In genomic region chrX:103533428-103534216, GRCh38 we compare ENCODE assay signal across 8 cellular contexts. TPM values are rescaled to one million over a fixed set of nuclear protein-coding genes. Genes with fewer than 3 reads are reported as not detected.
DNase-seq lines count a peak whose midpoint lies in the region; ATAC-seq lines count a peak whose summit lies in the region.

No MANE protein-coding gene starts in this region.

- peak overlapping the region in 1 of 2 donors; percentile 36 for H3K4me3 Mint-ChIP-seq in effector memory CD8-positive, alpha-beta T cell
- peak overlapping the region; percentile 73 for H3K4me3 Mint-ChIP-seq in memory B cell

- H3K36me3 Mint-ChIP-seq in effector memory CD8-positive, alpha-beta T cell (ENCODE audit: insufficient read depth), result peaks cover 6% of the 10 kb centered on the region
- H3K36me3 Mint-ChIP-seq in memory B cell, result no peaks in the 10 kb centered on the region

- peaks cover 4 to 5% of the 10 kb centered on the region in 2 donors for H3K4me1 Mint-ChIP-seq in effector memory CD8-positive, alpha-beta T cell (ENCODE audit: low read depth in 2 of 2)
- H3K4me1 Mint-ChIP-seq in memory B cell, result peaks cover 4% of the 10 kb centered on the region

- no peak overlapping the region for H3K27ac Mint-ChIP-seq in effector memory CD8-positive, alpha-beta T cell
- H3K27ac Mint-ChIP-seq in memory B cell, result no peak overlapping the region

- H3K9me3 Mint-ChIP-seq in effector memory CD8-positive, alpha-beta T cell, result no peaks in the 10 kb centered on the region
- H3K9me3 Mint-ChIP-seq in memory B cell, result no peaks in the 10 kb centered on the region

- peak; percentile 62 for DNase-seq in EL
- DNase-seq in NCI-H460 (ENCODE audit: extremely low read depth, low read depth), result peak; percentile 71
- peak; percentile 13 to 50 for DNase-seq in activated CD8-positive, alpha-beta memory T cell treated with anti-CD3 and anti-CD28 coated beads for 4 hours (ENCODE audit: low read depth in 2 of 2)
- DNase-seq in effector memory CD8-positive, alpha-beta T cell, result peak; percentile 51 to 60 (median 53)
- DNase-seq in memory B cell (ENCODE audit: low spot score in 2 of 2), result peak; percentile 54 to 68
- DNase-seq in stimulated activated CD8-positive, alpha-beta memory T cell treated with anti-CD3 and anti-CD28 coated beads, Interleukin-12 subunit alpha, Interleukin-12 subunit beta, amount 100 ng/mL, for 24 hours (ENCODE audit: extremely low read depth), result peak; percentile 30

- peaks cover 0 to 9% of the 10 kb centered on the region in 2 donors for H3K27me3 Mint-ChIP-seq in effector memory CD8-positive, alpha-beta T cell
- no peaks in the 10 kb centered on the region for H3K27me3 Mint-ChIP-seq in memory B cell

- ATAC-seq in HG02884 (IDR thresholded peaks at IDR 0.05; ENCODE audit: unreplicated experiment), result peak; percentile 63
- ATAC-seq in effector memory CD8-positive, alpha-beta T cell (replicated peaks), result peak; percentile 55
- ATAC-seq in memory B cell (ENCODE audit: low read depth), result peak; percentile 53
- no peak for ATAC-seq in HG02938 (IDR thresholded peaks at IDR 0.05; ENCODE audit: unreplicated experiment)

RNA-seq across cellular contexts. Expression of gene RAB40A, which starts 14.3 kb away (rescaled TPM):
- 0.05 TPM in 1 of 2 replicates, not detected in the other for total RNA-seq in NCI-H460 (2014; rRNA removed; shearing (Covaris generic))
- not detected in 2 replicates for polyA plus RNA-seq in NCI-H460 (2014; cell fraction: nucleus; rRNA removed)

RNA-seq across cellular contexts. Expression of gene TCEAL4, which starts 51.7 kb away (rescaled TPM):
- 86.8 and 104 TPM in 2 replicates for total RNA-seq in NCI-H460 (2014; rRNA removed; shearing (Covaris generic))
- polyA plus RNA-seq in NCI-H460 (2014; cell fraction: nucleus; rRNA removed), result 33.4 and 45.5 TPM in 2 replicates
